ENCODE assay signal across 9 cellular contexts in the genomic region with DNA sequence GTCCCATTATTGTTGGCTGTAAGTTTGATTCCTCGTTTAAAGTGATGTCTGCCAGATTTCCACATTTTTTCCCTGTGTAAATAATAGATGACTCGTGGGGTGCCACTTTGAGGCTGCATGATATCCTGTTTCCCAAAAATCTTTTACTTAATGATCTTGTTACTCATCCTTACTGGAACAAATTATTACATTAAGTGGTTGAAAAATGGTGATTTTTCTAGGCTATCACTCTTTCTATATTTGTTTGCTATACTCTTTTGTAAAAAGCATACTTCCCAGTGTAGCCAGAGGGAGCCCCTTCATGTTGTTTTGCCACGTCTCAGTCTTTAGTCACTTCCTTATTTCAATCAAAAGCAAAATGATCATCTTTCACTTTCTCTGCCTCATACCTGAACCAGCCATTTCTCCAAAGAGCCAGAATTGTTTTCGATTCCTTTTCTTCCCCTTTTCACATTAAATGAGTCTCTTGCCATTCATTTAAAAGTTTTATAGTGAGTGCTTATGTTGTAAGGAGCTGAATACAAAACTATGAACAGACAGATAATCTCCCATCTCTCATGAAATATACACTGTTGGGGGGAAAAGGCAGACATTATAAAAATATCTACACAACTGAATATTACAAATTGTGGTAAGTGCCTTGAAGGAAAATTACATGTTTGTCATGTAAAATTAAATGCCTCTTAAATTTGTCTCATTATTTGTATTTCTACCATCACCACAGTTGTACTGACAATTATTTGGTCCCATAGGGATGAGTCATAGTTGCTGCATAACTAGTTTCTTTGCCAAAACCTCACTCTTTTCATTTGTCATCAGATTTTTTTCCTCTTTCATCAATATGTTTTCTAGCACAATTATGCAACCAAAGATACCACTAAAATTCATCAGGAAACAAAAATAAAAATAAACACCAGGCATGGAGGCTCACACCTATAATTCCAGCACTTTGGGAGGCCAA. TPM values are rescaled to one million over a fixed set of nuclear protein-coding genes. Genes with fewer than 3 reads are reported as not detected.
DNase-seq lines count a peak whose midpoint lies in the region; ATAC-seq lines count a peak whose summit lies in the region.
"Had no signal": no experiment of that assay in that cellular context is flagged by ENCODE, and none has a peak within 500 bp of the region (broad histone marks: within the 10 kb centered on the region; RNA-seq: fewer than 3 reads in every experiment).

No MANE protein-coding gene starts in this region.

- H3K27me3 ChIP-seq in GM23248 (replicated peaks; ENCODE audit: insufficient read depth) = peaks cover 31% of the 10 kb centered on the region
- peaks cover 0 to 3% of the 10 kb centered on the region in 2 donors for H3K27me3 ChIP-seq in naive thymus-derived CD4-positive, alpha-beta T cell (ENCODE audit: control insufficient read depth in 2 of 2, insufficient read depth in 2 of 2, low read length in 2 of 2)
- H3K27me3 ChIP-seq: BLaER1 had no signal

- no peaks in the 10 kb centered on the region for H3K27me3 Mint-ChIP-seq in activated CD4-positive, alpha-beta T cell treated with anti-CD3 and anti-CD28 coated beads for 36 hours
- peaks cover 0 to 4% (median 0%) of the 10 kb centered on the region in 5 donors for H3K27me3 Mint-ChIP-seq in naive thymus-derived CD4-positive, alpha-beta T cell

- peak overlapping the region; percentile 87 for H3K27ac Mint-ChIP-seq in activated CD4-positive, alpha-beta T cell treated with anti-CD3 and anti-CD28 coated beads for 36 hours
- peak overlapping the region in 8 of 9 donors; percentile 16 to 90 (median 53) for H3K27ac Mint-ChIP-seq in naive thymus-derived CD4-positive, alpha-beta T cell

- H3F3A ChIP-seq in GM23248 (ENCODE audit: insufficient read depth) = peaks cover 16% of the 10 kb centered on the region

- H3K79me2 ChIP-seq in GM23248 (ENCODE audit: insufficient read depth) = no peaks in the 10 kb centered on the region

- no peaks in the 10 kb centered on the region for H3K9me3 ChIP-seq in GM23248 (ENCODE audit: low read depth)
- H3K9me3 ChIP-seq in naive thymus-derived CD4-positive, alpha-beta T cell (ENCODE audit: control insufficient read depth in 2 of 3, low read length in 3 of 3) = no peaks in the 10 kb centered on the region
- H3K9me3 ChIP-seq: BLaER1 had no signal

- peak overlapping the region; percentile 27 for H2AFZ ChIP-seq in GM23248

- POLR2A ChIA-PET in activated CD4-positive, alpha-beta T cell treated with anti-CD3 and anti-CD28 coated beads for 36 hours (lab: Charles Lee) = no interaction called here
- POLR2A ChIA-PET in naive thymus-derived CD4-positive, alpha-beta T cell (lab: Charles Lee) = no interaction called here

- peak overlapping the region; percentile 52 for H3K4me3 Mint-ChIP-seq in activated CD4-positive, alpha-beta T cell treated with anti-CD3 and anti-CD28 coated beads for 36 hours
- H3K4me3 Mint-ChIP-seq in naive thymus-derived CD4-positive, alpha-beta T cell = peak overlapping the region in 8 of 10 donors; percentile 23 to 75 (median 51)

- H3K4me2 ChIP-seq in GM23248 (ENCODE audit: unreplicated experiment) = peak overlapping the region; percentile 63
- H3K4me2 ChIP-seq: BLaER1 had no signal

- WGBS in GM23248 (ENCODE audit: low coverage in 1 of 2, low lambda C conversion rate in 2 of 2, missing lambda C conversion rate in 2 of 2), 2 experiments = 10 to 13% methylated on average over 4 of the region's 4 CpGs

- H3K27ac ChIP-seq in GM23248 = peak overlapping the region; percentile 45
- no peak overlapping the region for H3K27ac ChIP-seq in naive thymus-derived CD4-positive, alpha-beta T cell (ENCODE audit: low read depth, low read length)
- H3K27ac ChIP-seq: BLaER1 had no signal

- H3K4me3 ChIP-seq in GM23248 = peak overlapping the region; percentile 36
- no peak overlapping the region for H3K4me3 ChIP-seq in naive thymus-derived CD4-positive, alpha-beta T cell (ENCODE audit: low read length)
- H3K4me3 ChIP-seq: BLaER1 had no signal

- H3K4me1 Mint-ChIP-seq in activated CD4-positive, alpha-beta T cell treated with anti-CD3 and anti-CD28 coated beads for 36 hours = peaks cover 20% of the 10 kb centered on the region
- H3K4me1 Mint-ChIP-seq in naive thymus-derived CD4-positive, alpha-beta T cell = peaks cover 3 to 13% (median 9%) of the 10 kb centered on the region in 7 donors

- intact Hi-C loops in activated CD4-positive, alpha-beta T cell treated with anti-CD3 and anti-CD28 coated beads for 36 hours (cut with DNase I, micrococcal nuclease) = loop anchor here (1.0 to 2.0 kb wide), 4 partner anchors 14 to 730 kb away; a partner anchor contains a TSS
- intact Hi-C loops in naive thymus-derived CD4-positive, alpha-beta T cell (cut with micrococcal nuclease) = loop anchor here (1.0 to 5.0 kb wide), 7 partner anchors 14 to 1051 kb away; a partner anchor contains a TSS

- in situ Hi-C loops in GM23248 (cut with MboI) = no loop called here
- in situ Hi-C loops in KBM-7 (cut with MboI; ENCODE audit: low pct_unique_long_range_greater_than_20kb, low sequenced_read_pairs) = no loop called here

- H3K36me3 Mint-ChIP-seq in activated CD4-positive, alpha-beta T cell treated with anti-CD3 and anti-CD28 coated beads for 36 hours (ENCODE audit: low read depth) = no peaks in the 10 kb centered on the region
- peaks cover 0 to 2% (median 0%) of the 10 kb centered on the region in 5 donors for H3K36me3 Mint-ChIP-seq in naive thymus-derived CD4-positive, alpha-beta T cell

- H3K9ac ChIP-seq in GM23248 = 0 out of 2 replicates have a peak overlapping the region, but pooled peaks have one; percentile 2
- H3K9ac ChIP-seq: BLaER1 had no signal

- H3K9me3 Mint-ChIP-seq in activated CD4-positive, alpha-beta T cell treated with anti-CD3 and anti-CD28 coated beads for 36 hours (ENCODE audit: low read depth) = no peaks in the 10 kb centered on the region
- H3K9me3 Mint-ChIP-seq in naive thymus-derived CD4-positive, alpha-beta T cell = no peaks in the 10 kb centered on the region

- H3K9me2 ChIP-seq in GM23248 (ENCODE audit: insufficient read depth) = no peaks in the 10 kb centered on the region

- no peaks in the 10 kb centered on the region for H4K20me1 ChIP-seq in GM23248 (ENCODE audit: insufficient read depth)
- H4K20me1 ChIP-seq: BLaER1 had no signal

- CTCF ChIA-PET in activated CD4-positive, alpha-beta T cell treated with anti-CD3 and anti-CD28 coated beads for 36 hours (lab: Charles Lee) = interaction anchor here (0.7 to 1.0 kb wide), 3 partner anchors 14 to 111 kb away, joined by 3 read pairs; no protein-coding TSS in a partner anchor
- CTCF ChIA-PET in naive thymus-derived CD4-positive, alpha-beta T cell (lab: Charles Lee) = interaction anchor here (0.6 kb wide), 1 partner anchor 817 kb away, joined by 3 read pairs; no protein-coding TSS in a partner anchor

- peak; percentile 100 for ATAC-seq in activated CD4-positive, alpha-beta T cell treated with anti-CD3 and anti-CD28 coated beads for 36 hours
- peak; percentile 77 for ATAC-seq in naive thymus-derived CD4-positive, alpha-beta T cell

- peaks cover 14% of the 10 kb centered on the region for H3K4me1 ChIP-seq in GM23248 (ENCODE audit: insufficient read depth)
- H3K4me1 ChIP-seq in naive thymus-derived CD4-positive, alpha-beta T cell (ENCODE audit: control insufficient read depth in 2 of 2, insufficient read depth in 2 of 2, low read length in 2 of 2) = no peaks in the 10 kb centered on the region
- H3K4me1 ChIP-seq: BLaER1 had no signal

- H3K36me3 ChIP-seq in GM23248 (ENCODE audit: low read depth) = no peaks in the 10 kb centered on the region
- H3K36me3 ChIP-seq in naive thymus-derived CD4-positive, alpha-beta T cell (ENCODE audit: control insufficient read depth in 2 of 3, insufficient read depth in 3 of 3, low read length in 3 of 3) = no peaks in the 10 kb centered on the region
- H3K36me3 ChIP-seq: BLaER1 had no signal

- DNase-seq in activated CD4-positive, alpha-beta T cell treated with anti-CD3 and anti-CD28 coated beads for 36 hours = peak; percentile 44
- DNase-seq in activated CD4-positive, alpha-beta T cell treated with anti-CD3 and anti-CD28 coated beads, Interleukin-2, amount 50 U/mL, for 1 hour = no peak
- DNase-seq in GM23248 (peak; percentile 89), KBM-7 (peak; percentile 27), amniotic stem cell (lab: John Stamatoyannopoulos, UW) (peak; percentile 20), iPS-NIHi11 (ENCODE audit: low spot score) (no peak)
- peak in 4 of 9 donors; percentile 8 to 52 (median 24) for DNase-seq in naive thymus-derived CD4-positive, alpha-beta T cell
- DNase-seq in central memory CD4-positive, alpha-beta T cell = no peak

RNA-seq across cellular contexts. Expression of a gene that starts 41.5 kb away (rescaled TPM):
- not detected for total RNA-seq in activated CD4-positive, alpha-beta T cell treated with anti-CD3 and anti-CD28 coated beads for 36 hours
- total RNA-seq in GM23248 (2014; rRNA removed; shearing (Covaris generic)) = not detected in 2 replicates
- not detected in 2 replicates for polyA plus RNA-seq in GM23248 (2016; fragmentation: Nextera tagmentation; extraction: Ambion mirVana)
- not detected for total RNA-seq in naive thymus-derived CD4-positive, alpha-beta T cell
- polyA plus RNA-seq in naive thymus-derived CD4-positive, alpha-beta T cell = not detected

RNA-seq across cellular contexts. Expression of a gene that starts 58.4 kb away (rescaled TPM):
- total RNA-seq in activated CD4-positive, alpha-beta T cell treated with anti-CD3 and anti-CD28 coated beads for 36 hours = 10 to 100 TPM; 61.4 to 79.8 TPM
- 152 and 157 TPM in 2 replicates for total RNA-seq in GM23248 (2014; rRNA removed; shearing (Covaris generic))
- 241 and 245 TPM in 2 replicates for polyA plus RNA-seq in GM23248 (2016; fragmentation: Nextera tagmentation; extraction: Ambion mirVana)
- 10 to 100 TPM; 40.8 to 72.2 (median 45.6) TPM for total RNA-seq in naive thymus-derived CD4-positive, alpha-beta T cell
- 10 to 100 TPM; 41.6 to 53.8 TPM for polyA plus RNA-seq in naive thymus-derived CD4-positive, alpha-beta T cell

Comparison
In these comparisons a context has a peak if more than half of its experiments do, and no peak if none do; other contexts are left out.
1. DNase-seq: peak in activated CD4-positive, alpha-beta T cell treated with anti-CD3 and anti-CD28 coated beads for 36 hours (single experiment), GM23248 (single experiment), KBM-7 (single experiment) and amniotic stem cell (single experiment); none in activated CD4-positive, alpha-beta T cell treated with anti-CD3 and anti-CD28 coated beads, Interleukin-2, amount 50 U/mL, for 1 hour (single experiment), central memory CD4-positive, alpha-beta T cell (single experiment) and iPS-NIHi11 (single experiment).